Comparison of ENCODE assay signal across 20 cellular contexts in genomic region chr20:3565851-3566250, GRCh38.
DNase-seq lines count a peak whose midpoint lies in the region; ATAC-seq and TF ChIP-seq lines count a peak whose summit lies in the region.
"Had no signal": no experiment of that assay in that cellular context is flagged by ENCODE, and none has a peak within 500 bp of the region (broad histone marks: within the 10 kb centered on the region; RNA-seq: fewer than 3 reads in every experiment).

No MANE protein-coding gene starts in this region.

- H2AFZ ChIP-seq in OCI-LY7 (ENCODE audit: low read length) = no peak overlapping the region

- H3K4me2 ChIP-seq in OCI-LY7 (ENCODE audit: low read length) = no peak overlapping the region
- H3K4me2 ChIP-seq: BLaER1 had no signal

- POLR2A ChIA-PET in Caco-2 (lab: Charles Lee) (no interaction called here), WTC11 (lab: Charles Lee) (no interaction called here), OCI-LY7 (lab: Charles Lee) (no interaction called here)

- H3K9me3 ChIP-seq in Caco-2 (no peaks in the 10 kb centered on the region), HAP-1 (no peaks in the 10 kb centered on the region), spleen (no peaks in the 10 kb centered on the region), OCI-LY7 (ENCODE audit: low read length) (no peaks in the 10 kb centered on the region)
- H3K9me3 ChIP-seq: BLaER1 had no signal

- H3K9me3 Mint-ChIP-seq in Caco-2 (ENCODE audit: unreplicated experiment) = no peaks in the 10 kb centered on the region
- no peaks in the 10 kb centered on the region for H3K9me3 Mint-ChIP-seq in WTC11
- no peaks in the 10 kb centered on the region for H3K9me3 Mint-ChIP-seq in nephron progenitor cell
- H3K9me3 Mint-ChIP-seq: CD4-positive, CD25-positive, alpha-beta regulatory T cell; CD8-positive, alpha-beta T cell had no signal

- no peaks in the 10 kb centered on the region for H3K27me3 Mint-ChIP-seq in Caco-2 (ENCODE audit: insufficient read depth, unreplicated experiment)
- no peaks in the 10 kb centered on the region for H3K27me3 Mint-ChIP-seq in WTC11 (ENCODE audit: low read depth)
- H3K27me3 Mint-ChIP-seq in nephron progenitor cell (ENCODE audit: low read depth, poor library complexity) = no peaks in the 10 kb centered on the region
- H3K27me3 Mint-ChIP-seq: B cell; CD4-positive, CD25-positive, alpha-beta regulatory T cell had no signal

- intact Hi-C loops in Caco-2 (cut with micrococcal nuclease; ENCODE audit: unreplicated experiment) (loop anchor here (10.0 kb wide), 1 partner anchor 69 kb away; no protein-coding TSS in a partner anchor), spleen (cut with DNase I; ENCODE audit: low total_unique reads) (no loop called here), OCI-LY7 (cut with micrococcal nuclease; ENCODE audit: unreplicated experiment) (no loop called here)

- TF ChIP-seq CTCF in Caco-2 (IDR thresholded peaks at IDR 0.05; ENCODE audit: insufficient read depth in 1 of 2, low read depth in 1 of 2, low read length in 1 of 2, severe bottlenecking in 1 of 2, unreplicated experiment in 1 of 2) (no peak), WTC11 (IDR thresholded peaks at IDR 0.05) (no peak), nephron progenitor cell (IDR thresholded peaks at IDR 0.05) (no peak), spleen (IDR thresholded peaks at IDR 0.05 in 8 of 11, conservative IDR thresholded peaks at IDR 0.05 in 3 of 11) (no peak), OCI-LY7 (conservative IDR thresholded peaks at IDR 0.05; ENCODE audit: low read length) (no peak)

- no peaks in the 10 kb centered on the region for H3K9me2 ChIP-seq in OCI-LY7 (ENCODE audit: insufficient read depth, low read length)

- H3K4me3 ChIP-seq in Caco-2 (ENCODE audit: low read depth, low read length) = no peak overlapping the region
- no peak overlapping the region for H3K4me3 ChIP-seq in HAP-1
- no peak overlapping the region for H3K4me3 ChIP-seq in spleen
- H3K4me3 ChIP-seq in OCI-LY7 (ENCODE audit: low read depth, low read length, poor library complexity, severe bottlenecking) = no peak overlapping the region
- H3K4me3 ChIP-seq: BLaER1 had no signal

- H3K4me3 Mint-ChIP-seq in Caco-2 (ENCODE audit: unreplicated experiment) (no peak overlapping the region), WTC11 (no peak overlapping the region), nephron progenitor cell (no peak overlapping the region)
- H3K4me3 Mint-ChIP-seq: B cell; CD4-positive, CD25-positive, alpha-beta regulatory T cell; CD8-positive, alpha-beta T cell had no signal

- peaks cover 12% of the 10 kb centered on the region for H3K36me3 Mint-ChIP-seq in Caco-2 (ENCODE audit: insufficient read depth, unreplicated experiment)
- H3K36me3 Mint-ChIP-seq in WTC11 = no peaks in the 10 kb centered on the region; the same call in 1 of the 2 replicates
- H3K36me3 Mint-ChIP-seq in nephron progenitor cell (ENCODE audit: low read depth) = peaks cover 29% of the 10 kb centered on the region

- no peaks in the 10 kb centered on the region for H3K27me3 ChIP-seq in Caco-2 (replicated peaks; ENCODE audit: control insufficient read depth, insufficient read depth, low read length)
- no peaks in the 10 kb centered on the region for H3K27me3 ChIP-seq in HAP-1 (ENCODE audit: low read depth)
- H3K27me3 ChIP-seq in spleen (replicated peaks in 1 of 7) = no peaks in the 10 kb centered on the region
- H3K27me3 ChIP-seq: BLaER1 had no signal

- ATAC-seq in WTC11 = no peak
- ATAC-seq: CD8-positive, alpha-beta T cell had no signal

- WGBS in spleen, 5 donors = 69 to 98% (median 93%) methylated on average over 2 of the region's 2 CpGs

- CTCF ChIA-PET in Caco-2 (lab: Charles Lee) = no interaction called here
- CTCF ChIA-PET in WTC11 (lab: Charles Lee) = interaction anchor here (1.0 kb wide), 1 partner anchor 289 kb away, joined by 4 read pairs; no protein-coding TSS in a partner anchor
- CTCF ChIA-PET in OCI-LY7 (lab: Charles Lee; ENCODE audit: unreplicated experiment) = no interaction called here

- no peak for TF ChIP-seq POLR2A in spleen (IDR thresholded peaks at IDR 0.05)

- in situ Hi-C loops in HAP-1 (cut with MboI; ENCODE audit: low sequenced_read_pairs) = loop anchor here (10.0 kb wide), 2 partner anchors 139 to 289 kb away; no protein-coding TSS in a partner anchor

- no TSS peak for BruUV-seq in Caco-2 (replicated peaks; lab: Mats Ljungman, UMichigan)
- BruUV-seq in OCI-LY7 (replicated peaks; lab: Mats Ljungman, UMichigan) = no TSS peak

- H3K36me3 ChIP-seq in Caco-2 (ENCODE audit: control insufficient read depth, insufficient read depth, low read length) = peaks cover 3% of the 10 kb centered on the region; the same call in 1 of the 2 replicates
- H3K36me3 ChIP-seq in HAP-1 (replicated peaks) = peaks cover 6% of the 10 kb centered on the region; the same call in 1 of the 2 replicates
- H3K36me3 ChIP-seq in spleen = peaks cover 0 to 86% (median 14%) of the 10 kb centered on the region in 6 donors
- H3K36me3 ChIP-seq in OCI-LY7 (ENCODE audit: insufficient read depth, low read length) = no peaks in the 10 kb centered on the region

- H3K79me2 ChIP-seq in OCI-LY7 (ENCODE audit: insufficient read depth, low read depth, low read length) = no peaks in the 10 kb centered on the region

- no peaks in the 10 kb centered on the region for H3K4me1 Mint-ChIP-seq in Caco-2 (ENCODE audit: low read depth, unreplicated experiment)
- H3K4me1 Mint-ChIP-seq in WTC11 = peaks cover 10% of the 10 kb centered on the region
- no peaks in the 10 kb centered on the region for H3K4me1 Mint-ChIP-seq in nephron progenitor cell
- H3K4me1 Mint-ChIP-seq: B cell had no signal

- no peak overlapping the region for H3K27ac ChIP-seq in spleen
- H3K27ac ChIP-seq in OCI-LY7 (ENCODE audit: low read depth, low read length, poor library complexity, severe bottlenecking) = no peak overlapping the region
- H3K27ac ChIP-seq: 22Rv1, BLaER1, C4-2B had no signal

- peak overlapping the region; percentile 10 for H3K27ac Mint-ChIP-seq in Caco-2 (ENCODE audit: unreplicated experiment)
- H3K27ac Mint-ChIP-seq in WTC11 = peak overlapping the region; percentile 36; the same call in 1 of the 2 replicates
- peak overlapping the region; percentile 40 for H3K27ac Mint-ChIP-seq in nephron progenitor cell
- H3K27ac Mint-ChIP-seq: B cell; CD4-positive, CD25-positive, alpha-beta regulatory T cell; CD8-positive, alpha-beta T cell had no signal

- no peaks in the 10 kb centered on the region for H3K4me1 ChIP-seq in Caco-2
- H3K4me1 ChIP-seq in HAP-1 = peaks cover 17% of the 10 kb centered on the region
- no peaks in the 10 kb centered on the region for H3K4me1 ChIP-seq in spleen
- no peaks in the 10 kb centered on the region for H3K4me1 ChIP-seq in OCI-LY7 (ENCODE audit: insufficient read depth, low read length, poor library complexity, severe bottlenecking)
- H3K4me1 ChIP-seq: BLaER1 had no signal

- H4K20me1 ChIP-seq in OCI-LY7 (ENCODE audit: insufficient read depth, low read length) = no peaks in the 10 kb centered on the region
- H4K20me1 ChIP-seq: BLaER1 had no signal

- DNase-seq in Caco-2 = no peak
- DNase-seq in HAP-1 (ENCODE audit: low spot score in 2 of 2) = peak; percentile 80 to 88
- DNase-seq in WTC11 (ENCODE audit: low spot score) = no peak
- no peak for DNase-seq in nephron progenitor cell
- no peak for DNase-seq in activated effector memory CD4-positive, alpha-beta T cell treated with Interleukin-2 at 50 U/mL for 16 hours
- no peak for DNase-seq in spleen
- DNase-seq in NCI-H526 treated with DMSO at 0.1 percent for 48 hours (lab: John Stamatoyannopoulos, UW) = no peak
- DNase-seq in OCI-LY7 (ENCODE audit: low spot score) = no peak
- DNase-seq: CD4-positive, CD25-positive, alpha-beta regulatory T cell; CD8-positive, alpha-beta T cell; DMS 273 treated with DMSO at 0.1 percent for 48 hours; DMS79; EL; GF-D8; GOT3; HCEC 1CT had no signal

TF ChIP-seq in WTC11, 78 proteins besides CTCF, POLR2A, EP300 and RAD21:
- TF ChIP-seq ZNF423 (CRISPR knock-in tag; IDR thresholded peaks at IDR 0.05) (no peak), ESRRA (CRISPR knock-in tag; IDR thresholded peaks at IDR 0.05; ENCODE audit: borderline replicate concordance) (no peak), GTF2I (CRISPR knock-in tag; conservative IDR thresholded peaks at IDR 0.05) (no peak)
- TF ChIP-seq, protein P1, sequence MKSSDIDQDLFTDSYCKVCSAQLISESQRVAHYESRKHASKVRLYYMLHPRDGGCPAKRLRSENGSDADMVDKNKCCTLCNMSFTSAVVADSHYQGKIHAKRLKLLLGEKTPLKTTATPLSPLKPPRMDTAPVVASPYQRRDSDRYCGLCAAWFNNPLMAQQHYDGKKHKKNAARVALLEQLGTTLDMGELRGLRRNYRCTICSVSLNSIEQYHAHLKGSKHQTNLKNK (CRISPR knock-in tag; IDR thresholded peaks at IDR 0.05) = no peak

Comparison
In these comparisons a context has a peak if more than half of its experiments do, and no peak if none do; other contexts are left out.
1. DNase-seq: peak in HAP-1 (2 of 2); none in Caco-2 (0 of 2), WTC11 (single experiment), nephron progenitor cell (single experiment), activated effector memory CD4-positive, alpha-beta T cell treated with Interleukin-2 at 50 U/mL for 16 hours (single experiment), spleen (single experiment), NCI-H526 treated with DMSO at 0.1 percent for 48 hours (single experiment) and OCI-LY7 (single experiment).
2. Peak in every context shown above with its lines, with median percentiles within 50 percentile points of each other: H3K27ac Mint-ChIP-seq.